In the genomic region with DNA sequence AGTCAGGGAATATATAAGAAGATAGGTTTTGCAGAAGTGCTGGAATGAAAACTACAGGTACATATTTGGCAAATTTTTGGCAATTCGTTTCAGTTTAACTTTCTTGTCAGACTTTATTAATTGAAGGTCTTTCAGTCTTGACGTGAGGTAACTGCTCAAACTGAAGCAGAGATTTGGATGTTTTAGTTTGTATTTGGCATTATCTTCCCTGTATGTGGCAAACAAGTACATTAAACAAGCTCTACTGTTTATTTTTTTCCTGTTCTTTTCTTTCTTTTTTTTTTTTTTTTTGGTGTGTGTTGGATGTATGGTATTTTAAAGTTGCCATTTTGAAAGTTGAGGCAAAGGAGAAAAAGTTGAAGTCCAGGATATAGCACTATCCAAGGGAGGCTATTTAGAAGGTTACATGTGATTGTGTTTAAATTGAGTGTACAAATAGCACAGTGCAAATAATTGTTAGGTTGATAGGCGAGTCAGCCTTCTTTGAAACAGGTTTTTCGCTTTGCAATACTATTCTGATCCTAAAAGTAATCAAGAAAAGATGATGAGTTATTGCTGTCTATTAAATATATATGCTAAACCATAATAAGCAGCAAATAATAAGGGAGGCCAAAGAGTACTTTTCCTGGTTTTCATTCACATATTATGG, we compare ENCODE assay signal across 11 cellular contexts. TPM values are rescaled to one million over a fixed set of nuclear protein-coding genes. Genes with fewer than 3 reads are reported as not detected.
DNase-seq lines count a peak whose midpoint lies in the region; ATAC-seq, FAIRE-seq and TF ChIP-seq lines count a peak whose summit lies in the region.
"Had no signal": no experiment of that assay in that cellular context is flagged by ENCODE, and none has a peak within 500 bp of the region (broad histone marks: within the 10 kb centered on the region; RNA-seq: fewer than 3 reads in every experiment).

No MANE protein-coding gene starts in this region.

- no peaks in the 10 kb centered on the region for H3K9me1 ChIP-seq in keratinocyte (ENCODE audit: control insufficient read depth, extremely low read depth, insufficient read depth, low read length)

- peaks cover 0 to 3% of the 10 kb centered on the region in 2 experiments for H3K36me3 ChIP-seq in keratinocyte (ENCODE audit: control insufficient read depth in 2 of 2, extremely low read depth in 1 of 2, insufficient read depth in 2 of 2, low read length in 2 of 2)
- no peaks in the 10 kb centered on the region for H3K36me3 ChIP-seq in thyroid gland

- no peak for TF ChIP-seq CTCF in keratinocyte (optimal IDR thresholded peaks at IDR 0.05 in 1 of 3, IDR thresholded peaks at IDR 0.05 in 1 of 3, conservative IDR thresholded peaks at IDR 0.05 in 1 of 3; ENCODE audit: extremely low read depth in 1 of 3, insufficient read depth in 2 of 3, low read length in 3 of 3)
- TF ChIP-seq CTCF in thyroid gland (IDR thresholded peaks at IDR 0.05): no peak

- no peak for FAIRE-seq in keratinocyte (lab: Jason Lieb, UNC)
- no peak for FAIRE-seq in HTR-8/SVneo (lab: Jason Lieb, UNC)

- H3K4me2 ChIP-seq in keratinocyte (ENCODE audit: control insufficient read depth, extremely low read depth, insufficient read depth, low read depth, low read length): peak overlapping the region; percentile 100

- no peak for ATAC-seq in activated T-cell treated with anti-CD3 and anti-CD28 coated beads, Interleukin-2, amount 50 U/mL, for 72 hours (replicated peaks in 1 of 2)

- peaks cover 3 to 7% of the 10 kb centered on the region in 2 donors for H3K36me3 Mint-ChIP-seq in activated T-cell treated with anti-CD3 and anti-CD28 coated beads, Interleukin-2, amount 50 U/mL, for 72 hours (ENCODE audit: insufficient read depth in 2 of 2)
- peaks cover 2% of the 10 kb centered on the region for H3K36me3 Mint-ChIP-seq in activated naive CD8-positive, alpha-beta T cell

- intact Hi-C loops in thyroid gland (cut with DNase I): no loop called here

- H3K9me3 ChIP-seq in keratinocyte (ENCODE audit: control insufficient read depth, low read depth, low read length) (no peaks in the 10 kb centered on the region), thyroid gland (no peaks in the 10 kb centered on the region)
- H3K9me3 ChIP-seq: SJSA1 had no signal

- WGBS in thyroid gland, 2 donors: 85 to 89% methylated on average over 4 of the region's 4 CpGs

- H3K4me1 Mint-ChIP-seq in activated T-cell treated with anti-CD3 and anti-CD28 coated beads, Interleukin-2, amount 50 U/mL, for 72 hours (ENCODE audit: low read depth): peaks cover 47% of the 10 kb centered on the region
- peaks cover 33% of the 10 kb centered on the region for H3K4me1 Mint-ChIP-seq in activated naive CD8-positive, alpha-beta T cell (ENCODE audit: low read depth)

- no peak overlapping the region for H3K27ac Mint-ChIP-seq in activated T-cell treated with anti-CD3 and anti-CD28 coated beads, Interleukin-2, amount 50 U/mL, for 72 hours
- H3K27ac Mint-ChIP-seq in activated naive CD8-positive, alpha-beta T cell: peak overlapping the region; percentile 13

- H3K27me3 ChIP-seq in keratinocyte (ENCODE audit: control insufficient read depth, extremely low read depth, insufficient read depth, low read length) (no peaks in the 10 kb centered on the region), thyroid gland (no peaks in the 10 kb centered on the region)
- H3K27me3 ChIP-seq: SJSA1 had no signal

- H3K9ac ChIP-seq in keratinocyte (ENCODE audit: control insufficient read depth, extremely low read depth, insufficient read depth, low read length): peak overlapping the region; percentile 90

- no peaks in the 10 kb centered on the region for H3K27me3 Mint-ChIP-seq in activated T-cell treated with anti-CD3 and anti-CD28 coated beads, Interleukin-2, amount 50 U/mL, for 72 hours (ENCODE audit: low read depth)
- H3K27me3 Mint-ChIP-seq in activated naive CD8-positive, alpha-beta T cell: no peaks in the 10 kb centered on the region

- no peak overlapping the region for H2AFZ ChIP-seq in keratinocyte (ENCODE audit: control insufficient read depth, low read length)

- H3K4me3 ChIP-seq in keratinocyte (ENCODE audit: control insufficient read depth in 2 of 3, extremely low read depth in 1 of 3, insufficient read depth in 2 of 3, low read depth in 1 of 3, low read length in 3 of 3): peak overlapping the region; percentile 76 to 96 (median 95)
- H3K4me3 ChIP-seq in thyroid gland (replicated peaks in 1 of 3): peak overlapping the region in 2 of 3 donors; percentile 71 to 86

- no peak for DNase-seq in activated T-cell treated with anti-CD3 and anti-CD28 coated beads, Interleukin-2, amount 50 U/mL, for 72 hours
- no peak for DNase-seq in activated T-cell treated with anti-CD3 and anti-CD28 coated beads for 4 hours
- DNase-seq in keratinocyte (ENCODE audit: low read depth, low spot score): no peak
- no peak for DNase-seq in thyroid gland
- DNase-seq in NCI-H226: no peak
- DNase-seq in HTR-8/SVneo (ENCODE audit: insufficient read length, low spot score): no peak
- DNase-seq in NCI-H187 (lab: John Stamatoyannopoulos, UW): no peak
- DNase-seq: DMS 273 treated with DMSO at 0.1 percent for 48 hours; effector CD4-positive, alpha-beta T cell had no signal

- H3K27ac ChIP-seq in keratinocyte (ENCODE audit: control insufficient read depth, insufficient read depth, low read length): peak overlapping the region; percentile 86
- peak overlapping the region; percentile 89 to 93 (median 91) for H3K27ac ChIP-seq in thyroid gland
- H3K27ac ChIP-seq: SJSA1 had no signal

- H4K20me1 ChIP-seq in keratinocyte (ENCODE audit: control insufficient read depth, extremely low read depth, insufficient read depth, low read length): no peaks in the 10 kb centered on the region

- peaks cover 40% of the 10 kb centered on the region for H3K4me1 ChIP-seq in keratinocyte (ENCODE audit: control insufficient read depth, extremely low read depth, insufficient read depth, low read length)
- H3K4me1 ChIP-seq in thyroid gland: peaks cover 36 to 42% of the 10 kb centered on the region in 2 donors

- TF ChIP-seq POLR2A in thyroid gland (IDR thresholded peaks at IDR 0.05): no peak

- peak overlapping the region; percentile 91 to 95 for H3K4me3 Mint-ChIP-seq in activated T-cell treated with anti-CD3 and anti-CD28 coated beads, Interleukin-2, amount 50 U/mL, for 72 hours
- peak overlapping the region; percentile 90 for H3K4me3 Mint-ChIP-seq in activated naive CD8-positive, alpha-beta T cell

- no peaks in the 10 kb centered on the region for H3K9me3 Mint-ChIP-seq in activated T-cell treated with anti-CD3 and anti-CD28 coated beads, Interleukin-2, amount 50 U/mL, for 72 hours
- no peaks in the 10 kb centered on the region for H3K9me3 Mint-ChIP-seq in activated naive CD8-positive, alpha-beta T cell (ENCODE audit: low read depth)

- dilution Hi-C loops in keratinocyte (cut with MboI; ENCODE audit: extremely low pct_ligation_motif_present, low sequenced_read_pairs): no loop called here

- peaks cover 58% of the 10 kb centered on the region for H3K79me2 ChIP-seq in keratinocyte (ENCODE audit: control insufficient read depth, insufficient read depth, low read length)

RNA-seq across cellular contexts. Expression of a gene that starts 2.2 kb away (rescaled TPM):
- total RNA-seq in activated T-cell treated with anti-CD3 and anti-CD28 coated beads, Interleukin-2, amount 50 U/mL, for 72 hours: 10 to 100 TPM; 19.7 to 20.6 TPM
- polyA plus RNA-seq in keratinocyte: 20.9 to 26.3 TPM (median 23.5 TPM) in 3 replicates
- polyA plus RNA-seq in keratinocyte (2011; ENCODE audit: low read depth): 7.4 TPM
- polyA plus RNA-seq in keratinocyte (2011; cell fraction: cytosol; rRNA removed): 14.7 and 22.8 TPM in 2 replicates
- 33.9 and 36.7 TPM in 2 replicates for polyA plus RNA-seq in keratinocyte (2011; cell fraction: nucleus; rRNA removed)
- polyA plus RNA-seq in keratinocyte (2012; ENCODE audit: low replicate concordance): 12.2 and 14.5 TPM in 2 replicates
- 9.8 to 36.5 TPM (median 15.6 TPM) in 3 replicates for polyA minus RNA-seq in keratinocyte
- 16.5 TPM for polyA minus RNA-seq in keratinocyte (2011; cell fraction: cytosol; rRNA and poly(A)+ RNA removed)
- polyA minus RNA-seq in keratinocyte (2011; cell fraction: nucleus; rRNA and poly(A)+ RNA removed): 40.9 and 54.4 TPM in 2 replicates
- 100 to 1,000 TPM in 1 of 4 donors, 10 to 100 TPM in 3; 68.5 to 108 (median 71.3) TPM for total RNA-seq in thyroid gland

RNA-seq across cellular contexts. Expression of a gene that starts 42.4 kb away (rescaled TPM):
- 10 to 100 TPM; 42.1 to 42.8 TPM for total RNA-seq in activated T-cell treated with anti-CD3 and anti-CD28 coated beads, Interleukin-2, amount 50 U/mL, for 72 hours
- polyA plus RNA-seq in keratinocyte: 105 to 145 TPM (median 129 TPM) in 3 replicates
- polyA plus RNA-seq in keratinocyte (2011; ENCODE audit: low read depth): 41.9 TPM
- 111 and 193 TPM in 2 replicates for polyA plus RNA-seq in keratinocyte (2011; cell fraction: cytosol; rRNA removed)
- 76.6 and 79.3 TPM in 2 replicates for polyA plus RNA-seq in keratinocyte (2011; cell fraction: nucleus; rRNA removed)
- polyA plus RNA-seq in keratinocyte (2012; ENCODE audit: low replicate concordance): 59.1 and 87.3 TPM in 2 replicates
- polyA minus RNA-seq in keratinocyte: 131 to 227 TPM (median 175 TPM) in 3 replicates
- polyA minus RNA-seq in keratinocyte (2011; cell fraction: cytosol; rRNA and poly(A)+ RNA removed): 58.1 TPM
- 60.0 and 115 TPM in 2 replicates for polyA minus RNA-seq in keratinocyte (2011; cell fraction: nucleus; rRNA and poly(A)+ RNA removed)
- total RNA-seq in thyroid gland: 100 to 1,000 TPM in 3 of 4 donors, 10 to 100 TPM in 1; 87.1 to 114 (median 111) TPM
